Comparison of ENCODE assay signal across 8 cellular contexts in the genomic region with DNA sequence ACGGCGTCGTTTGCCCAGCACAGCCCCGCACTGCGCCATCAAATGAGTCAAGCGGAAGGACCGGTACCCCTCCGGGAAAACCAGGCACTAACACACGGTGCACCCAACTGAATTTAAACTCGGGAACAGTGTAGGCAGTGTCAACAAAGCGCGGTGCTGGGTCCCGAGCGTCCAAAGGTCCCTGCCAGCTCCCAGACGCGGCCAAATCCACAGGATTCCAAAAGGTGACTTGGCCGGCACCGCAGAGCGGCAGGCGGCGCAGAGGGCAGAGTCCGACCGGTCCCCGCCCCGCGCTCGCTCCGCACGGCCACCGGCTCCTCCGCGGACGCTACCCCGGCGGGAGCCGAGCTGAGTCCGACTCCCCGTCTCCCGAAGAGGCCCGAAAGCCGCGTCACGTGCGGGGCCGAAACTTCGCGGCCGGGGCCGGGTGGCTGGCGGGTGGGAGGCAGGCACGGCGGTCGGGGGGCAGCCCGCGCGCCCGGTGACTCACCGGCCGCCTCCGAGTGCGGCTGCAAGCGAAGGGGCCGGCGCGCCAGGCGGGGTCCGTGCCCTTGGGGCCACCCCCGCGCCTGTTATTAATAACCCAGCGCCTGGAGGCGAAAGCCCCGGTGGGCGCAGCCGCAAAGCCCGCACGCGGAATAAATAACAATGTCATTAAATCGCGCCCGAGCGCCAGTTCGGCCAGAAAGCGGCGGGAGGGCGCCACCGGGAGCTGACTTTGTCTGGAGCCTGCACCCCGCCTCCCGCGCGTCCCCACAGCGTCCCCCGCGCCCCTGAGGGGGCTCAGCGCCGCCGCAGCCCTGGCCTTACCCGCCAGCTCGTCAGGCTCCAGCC. TPM values are rescaled to one million over a fixed set of nuclear protein-coding genes. Genes with fewer than 3 reads are reported as not detected.
DNase-seq lines count a peak whose midpoint lies in the region; ATAC-seq, FAIRE-seq and TF ChIP-seq lines count a peak whose summit lies in the region.

No MANE protein-coding gene starts in this region.

- no peak overlapping the region for H3K27ac Mint-ChIP-seq in activated CD8-positive, alpha-beta T cell treated with anti-CD3 and anti-CD28 coated beads, Interleukin-2, amount 10 ng/mL, durations not matched to agents 7 days and 5 days

- H3K4me1 ChIP-seq in esophagus squamous epithelium: peaks cover 0 to 30% (median 4%) of the 10 kb centered on the region in 3 donors

- H3K36me3 ChIP-seq in esophagus squamous epithelium: no peaks in the 10 kb centered on the region

- H3K36me3 Mint-ChIP-seq in activated CD8-positive, alpha-beta T cell treated with anti-CD3 and anti-CD28 coated beads, Interleukin-2, amount 10 ng/mL, durations not matched to agents 7 days and 5 days (ENCODE audit: low read depth): no peaks in the 10 kb centered on the region

- peak overlapping the region; percentile 68 for H3K4me3 Mint-ChIP-seq in activated CD8-positive, alpha-beta T cell treated with anti-CD3 and anti-CD28 coated beads, Interleukin-2, amount 10 ng/mL, durations not matched to agents 7 days and 5 days

- ATAC-seq in HG02763 (IDR thresholded peaks at IDR 0.05; ENCODE audit: unreplicated experiment): peak; percentile 34
- peak; percentile 57 for ATAC-seq in activated CD8-positive, alpha-beta T cell treated with anti-CD3 and anti-CD28 coated beads, Interleukin-2, amount 10 ng/mL, durations not matched to agents 7 days and 5 days

- POLR2A ChIA-PET in AG04449 (lab: Yijun Ruan, JAX): interaction anchor here (0.6 to 2.3 kb wide), 2 partner anchors 72 to 93 kb away, joined by 3 to 13 read pairs; no protein-coding TSS in a partner anchor
- POLR2A ChIA-PET in activated CD8-positive, alpha-beta T cell treated with anti-CD3 and anti-CD28 coated beads, Interleukin-2, amount 10 ng/mL, durations not matched to agents 7 days and 5 days (lab: Charles Lee): no interaction called here

- CTCF ChIA-PET in AG04449 (lab: Yijun Ruan, JAX): interaction anchor here (0.8 to 1.9 kb wide), 4 partner anchors 9 to 583 kb away, joined by 3 to 6 read pairs (median 3); no protein-coding TSS in a partner anchor
- CTCF ChIA-PET in activated CD8-positive, alpha-beta T cell treated with anti-CD3 and anti-CD28 coated beads, Interleukin-2, amount 10 ng/mL, durations not matched to agents 7 days and 5 days (lab: Charles Lee): no interaction called here

- H3K4me1 Mint-ChIP-seq in activated CD8-positive, alpha-beta T cell treated with anti-CD3 and anti-CD28 coated beads, Interleukin-2, amount 10 ng/mL, durations not matched to agents 7 days and 5 days (ENCODE audit: low read depth): peaks cover 10% of the 10 kb centered on the region

- 0% methylated on average over 7 of the region's 98 CpGs; no CpG with 5 or more reads in 1 of the 2 donors for WGBS in esophagus squamous epithelium, 2 donors

- intact Hi-C loops in esophagus squamous epithelium (cut with DNase I): no loop called here

- H3K27ac ChIP-seq in esophagus squamous epithelium: peak overlapping the region; percentile 71 to 95 (median 88)
- peak overlapping the region; percentile 76 for H3K27ac ChIP-seq in substantia nigra (ENCODE audit: low read depth, low read length, poor library complexity, severe bottlenecking)

- DNase-seq in AG04449 (ENCODE audit: low read depth, low spot score): no peak
- DNase-seq in GM12892 (ENCODE audit: insufficient read length): peak; percentile 40
- peak; percentile 8 for DNase-seq in NCI-H1417 treated with DMSO at 0.1 percent for 48 hours (lab: John Stamatoyannopoulos, UW)
- peak; percentile 24 for DNase-seq in activated CD8-positive, alpha-beta T cell treated with anti-CD3 and anti-CD28 coated beads, Interleukin-2, amount 10 ng/mL, durations not matched to agents 7 days and 5 days
- DNase-seq in esophagus squamous epithelium (lab: John Stamatoyannopoulos, UW): no peak
- peak; percentile 65 for DNase-seq in mucosa of gallbladder (ENCODE audit: low spot score)
- peak in 48 of 49 donors; percentile 4 to 87 (median 63) for DNase-seq in substantia nigra (lab: John Stamatoyannopoulos, UW)

- FAIRE-seq in GM12892 (lab: Jason Lieb, UNC): peak; percentile 24

- H3K9me3 Mint-ChIP-seq in activated CD8-positive, alpha-beta T cell treated with anti-CD3 and anti-CD28 coated beads, Interleukin-2, amount 10 ng/mL, durations not matched to agents 7 days and 5 days (ENCODE audit: insufficient read depth): no peaks in the 10 kb centered on the region

- peaks cover 48% of the 10 kb centered on the region for H3K27me3 Mint-ChIP-seq in activated CD8-positive, alpha-beta T cell treated with anti-CD3 and anti-CD28 coated beads, Interleukin-2, amount 10 ng/mL, durations not matched to agents 7 days and 5 days (ENCODE audit: low read depth)

- H3K27me3 ChIP-seq in esophagus squamous epithelium: peaks cover 0 to 23% (median 0%) of the 10 kb centered on the region in 4 donors

- peak; percentile 54; the same call in 1 of the 2 replicates for TF ChIP-seq POLR2A in GM12892 (IDR thresholded peaks at IDR 0.05; ENCODE audit: low read depth, low read length)
- TF ChIP-seq POLR2A in esophagus squamous epithelium (IDR thresholded peaks at IDR 0.05): peak in 1 of 4 donors; percentile 47

- H3K9me3 ChIP-seq in esophagus squamous epithelium: no peaks in the 10 kb centered on the region

- TF ChIP-seq CTCF in AG04449 (IDR thresholded peaks at IDR 0.05; ENCODE audit: insufficient read depth, low read length, missing control alignments) (no peak), esophagus squamous epithelium (IDR thresholded peaks at IDR 0.05) (no peak)

- H3K4me3 ChIP-seq in AG04449 (ENCODE audit: low read depth, low read length) (peak overlapping the region; percentile 86), esophagus squamous epithelium (peak overlapping the region; percentile 71 to 92 (median 82))

RNA-seq across cellular contexts. Expression of gene DENND5B, which starts 0.8 kb away (rescaled TPM):
- polyA plus RNA-seq in GM12892 (2012; ENCODE audit: missing spikeins): 8.6 TPM
- total RNA-seq in activated CD8-positive, alpha-beta T cell treated with anti-CD3 and anti-CD28 coated beads, Interleukin-2, amount 10 ng/mL, durations not matched to agents 7 days and 5 days: under 1 TPM; 0.08 to 0.16 TPM
- 1 to 10 TPM in 2 of 4 donors, under 1 TPM in 2; 0.38 to 5.3 (median 1.5) TPM for total RNA-seq in esophagus squamous epithelium
- 13.7 TPM for total RNA-seq in mucosa of gallbladder

Comparison
In these comparisons a context has a peak if more than half of its experiments do, and no peak if none do; other contexts are left out.
1. DNase-seq: peak in GM12892 (single experiment), NCI-H1417 treated with DMSO at 0.1 percent for 48 hours (single experiment), activated CD8-positive, alpha-beta T cell treated with anti-CD3 and anti-CD28 coated beads, Interleukin-2, amount 10 ng/mL, durations not matched to agents 7 days and 5 days (single experiment), mucosa of gallbladder (single experiment) and substantia nigra (48 of 49); none in AG04449 (single experiment) and esophagus squamous epithelium (single experiment).